15 cellular contexts compared by ENCODE assay signal in genomic region chr14:105908006-105908405, GRCh38.
DNase-seq lines count a peak whose midpoint lies in the region; ATAC-seq, FAIRE-seq and TF ChIP-seq lines count a peak whose summit lies in the region.
"Had no signal": no experiment of that assay in that cellular context is flagged by ENCODE, and none has a peak within 500 bp of the region (broad histone marks: within the 10 kb centered on the region; RNA-seq: fewer than 3 reads in every experiment).

No MANE protein-coding gene starts in this region.

- POLR2A ChIA-PET in activated CD8-positive, alpha-beta T cell treated with anti-CD3 and anti-CD28 coated beads, Interleukin-2, amount 10 ng/mL, durations not matched to agents 7 days and 5 days (lab: Charles Lee) = no interaction called here
- POLR2A ChIA-PET in activated CD8-positive, alpha-beta T cell treated with anti-CD3 and anti-CD28 coated beads for 36 hours (lab: Charles Lee) = no interaction called here

- H3K27me3 Mint-ChIP-seq in activated CD8-positive, alpha-beta T cell treated with anti-CD3 and anti-CD28 coated beads, Interleukin-2, amount 10 ng/mL, durations not matched to agents 7 days and 5 days (ENCODE audit: low read depth) = peaks cover 9% of the 10 kb centered on the region
- no peaks in the 10 kb centered on the region for H3K27me3 Mint-ChIP-seq in activated CD8-positive, alpha-beta T cell treated with anti-CD3 and anti-CD28 coated beads for 36 hours
- no peaks in the 10 kb centered on the region for H3K27me3 Mint-ChIP-seq in stimulated activated memory B cell treated with anti-CD40 and anti-IgM and Interleukin-4, amounts not matched to agents 10 μg/mL and 1 μg/mL and 100 μg/mL, for 72 hours

- H3K27ac Mint-ChIP-seq in activated CD8-positive, alpha-beta T cell treated with anti-CD3 and anti-CD28 coated beads, Interleukin-2, amount 10 ng/mL, durations not matched to agents 7 days and 5 days = peak overlapping the region; percentile 63
- H3K27ac Mint-ChIP-seq in activated CD8-positive, alpha-beta T cell treated with anti-CD3 and anti-CD28 coated beads for 36 hours = no peak overlapping the region
- peak overlapping the region; percentile 81 for H3K27ac Mint-ChIP-seq in stimulated activated memory B cell treated with anti-CD40 and anti-IgM and Interleukin-4, amounts not matched to agents 10 μg/mL and 1 μg/mL and 100 μg/mL, for 72 hours
- H3K27ac Mint-ChIP-seq: GM23338 had no signal

- H3K4me1 Mint-ChIP-seq in activated CD8-positive, alpha-beta T cell treated with anti-CD3 and anti-CD28 coated beads, Interleukin-2, amount 10 ng/mL, durations not matched to agents 7 days and 5 days (ENCODE audit: low read depth) = peaks cover 9% of the 10 kb centered on the region
- H3K4me1 Mint-ChIP-seq in activated CD8-positive, alpha-beta T cell treated with anti-CD3 and anti-CD28 coated beads for 36 hours (ENCODE audit: low read depth) = peaks cover 3% of the 10 kb centered on the region
- peaks cover 8% of the 10 kb centered on the region for H3K4me1 Mint-ChIP-seq in stimulated activated memory B cell treated with anti-CD40 and anti-IgM and Interleukin-4, amounts not matched to agents 10 μg/mL and 1 μg/mL and 100 μg/mL, for 72 hours
- H3K4me1 Mint-ChIP-seq: GM23338 had no signal

- H3K36me3 ChIP-seq in kidney (ENCODE audit: control insufficient read depth in 1 of 2, insufficient read depth in 2 of 2, low read length in 2 of 2) (no peaks in the 10 kb centered on the region), aorta (ENCODE audit: control insufficient read depth in 1 of 2, insufficient read depth in 2 of 2, low read length in 1 of 2) (no peaks in the 10 kb centered on the region)
- H3K36me3 ChIP-seq: BLaER1 treated with 17β-estradiol and CSF1 and Interleukin-3, amounts not matched to agents 10 nM and 100 nM had no signal

- intact Hi-C loops in activated CD8-positive, alpha-beta T cell treated with anti-CD3 and anti-CD28 coated beads for 36 hours (cut with micrococcal nuclease) = no loop called here
- intact Hi-C loops in kidney (cut with DNase I) = no loop called here
- intact Hi-C loops in aorta (cut with DNase I) = no loop called here

- H3K4me1 ChIP-seq in kidney (ENCODE audit: control insufficient read depth in 1 of 2, insufficient read depth in 1 of 2, low read depth in 1 of 2, low read length in 2 of 2) = no peaks in the 10 kb centered on the region
- no peaks in the 10 kb centered on the region for H3K4me1 ChIP-seq in aorta (ENCODE audit: control insufficient read depth in 1 of 2, insufficient read depth in 2 of 2, low read length in 2 of 2)
- H3K4me1 ChIP-seq: BLaER1 treated with 17β-estradiol and CSF1 and Interleukin-3, amounts not matched to agents 10 nM and 100 nM had no signal

- no peak overlapping the region for H3K9ac ChIP-seq in kidney (ENCODE audit: low read length in 2 of 2)
- H3K9ac ChIP-seq: BLaER1 treated with 17β-estradiol and CSF1 and Interleukin-3, amounts not matched to agents 10 nM and 100 nM had no signal

- 65 to 69% methylated on average over 6 of the region's 6 CpGs for WGBS in aorta, 2 donors

- ATAC-seq in activated CD8-positive, alpha-beta T cell treated with anti-CD3 and anti-CD28 coated beads, Interleukin-2, amount 10 ng/mL, durations not matched to agents 7 days and 5 days = no peak
- no peak for ATAC-seq in activated CD8-positive, alpha-beta T cell treated with anti-CD3 and anti-CD28 coated beads for 36 hours
- no peak for ATAC-seq in stimulated activated memory B cell treated with anti-CD40 and anti-IgM and Interleukin-4, amounts not matched to agents 10 μg/mL and 1 μg/mL and 100 μg/mL, for 72 hours
- ATAC-seq in HG03520 (IDR thresholded peaks at IDR 0.05; ENCODE audit: unreplicated experiment) (no peak), aorta (ENCODE audit: low FRiP score) (no peak)
- ATAC-seq: GM23338 had no signal

- no peaks in the 10 kb centered on the region for H3K36me3 Mint-ChIP-seq in activated CD8-positive, alpha-beta T cell treated with anti-CD3 and anti-CD28 coated beads, Interleukin-2, amount 10 ng/mL, durations not matched to agents 7 days and 5 days (ENCODE audit: low read depth)
- H3K36me3 Mint-ChIP-seq in activated CD8-positive, alpha-beta T cell treated with anti-CD3 and anti-CD28 coated beads for 36 hours (ENCODE audit: low read depth) = no peaks in the 10 kb centered on the region
- peaks cover 6% of the 10 kb centered on the region for H3K36me3 Mint-ChIP-seq in stimulated activated memory B cell treated with anti-CD40 and anti-IgM and Interleukin-4, amounts not matched to agents 10 μg/mL and 1 μg/mL and 100 μg/mL, for 72 hours
- H3K36me3 Mint-ChIP-seq: CD4-positive, CD25-positive, alpha-beta regulatory T cell had no signal

- H3K9me3 ChIP-seq in kidney (ENCODE audit: control insufficient read depth in 1 of 2, low read length in 2 of 2) = no peaks in the 10 kb centered on the region
- H3K9me3 ChIP-seq in aorta (ENCODE audit: control insufficient read depth, low read length) = no peaks in the 10 kb centered on the region
- H3K9me3 ChIP-seq: BLaER1 treated with 17β-estradiol and CSF1 and Interleukin-3, amounts not matched to agents 10 nM and 100 nM had no signal

- no peak for FAIRE-seq in kidney (lab: Jason Lieb, UNC)
- FAIRE-seq: GM12892 had no signal

- no peak overlapping the region for H3K27ac ChIP-seq in kidney (ENCODE audit: low read depth in 2 of 2, low read length in 2 of 2)
- no peak overlapping the region for H3K27ac ChIP-seq in aorta (ENCODE audit: low read depth in 1 of 2, low read length in 2 of 2)
- H3K27ac ChIP-seq: BLaER1 treated with 17β-estradiol and CSF1 and Interleukin-3, amounts not matched to agents 10 nM and 100 nM had no signal

- no peaks in the 10 kb centered on the region for H3K27me3 ChIP-seq in aorta (ENCODE audit: control insufficient read depth in 1 of 2, insufficient read depth in 2 of 2, low read length in 1 of 2)
- H3K27me3 ChIP-seq: BLaER1 treated with 17β-estradiol and CSF1 and Interleukin-3, amounts not matched to agents 10 nM and 100 nM had no signal

- H3K9me3 Mint-ChIP-seq in activated CD8-positive, alpha-beta T cell treated with anti-CD3 and anti-CD28 coated beads, Interleukin-2, amount 10 ng/mL, durations not matched to agents 7 days and 5 days (ENCODE audit: insufficient read depth) = no peaks in the 10 kb centered on the region
- no peaks in the 10 kb centered on the region for H3K9me3 Mint-ChIP-seq in activated CD8-positive, alpha-beta T cell treated with anti-CD3 and anti-CD28 coated beads for 36 hours
- H3K9me3 Mint-ChIP-seq in stimulated activated memory B cell treated with anti-CD40 and anti-IgM and Interleukin-4, amounts not matched to agents 10 μg/mL and 1 μg/mL and 100 μg/mL, for 72 hours = no peaks in the 10 kb centered on the region

- no peak for TF ChIP-seq CTCF in activated CD8-positive, alpha-beta T cell treated with anti-CD3 and anti-CD28 coated beads for 36 hours (IDR thresholded peaks at IDR 0.05)
- no peak for TF ChIP-seq CTCF in GM12875 (IDR thresholded peaks at IDR 0.05; ENCODE audit: borderline replicate concordance, insufficient read depth, low read depth, low read length)
- TF ChIP-seq CTCF in kidney (IDR thresholded peaks at IDR 0.05; ENCODE audit: borderline replicate concordance, extremely low read depth, insufficient read depth) = no peak

- CTCF ChIA-PET in activated CD8-positive, alpha-beta T cell treated with anti-CD3 and anti-CD28 coated beads, Interleukin-2, amount 10 ng/mL, durations not matched to agents 7 days and 5 days (lab: Charles Lee) = no interaction called here
- CTCF ChIA-PET in activated CD8-positive, alpha-beta T cell treated with anti-CD3 and anti-CD28 coated beads for 36 hours (lab: Charles Lee) = no interaction called here

- H3K4me3 ChIP-seq in GM12875 (ENCODE audit: low read depth, low read length) (peak overlapping the region; percentile 31), kidney (ENCODE audit: low read length in 2 of 2) (no peak overlapping the region), aorta (ENCODE audit: low read length in 2 of 2) (no peak overlapping the region)
- H3K4me3 ChIP-seq: BLaER1 treated with 17β-estradiol and CSF1 and Interleukin-3, amounts not matched to agents 10 nM and 100 nM; GM23338 had no signal

- H3K4me3 Mint-ChIP-seq in activated CD8-positive, alpha-beta T cell treated with anti-CD3 and anti-CD28 coated beads, Interleukin-2, amount 10 ng/mL, durations not matched to agents 7 days and 5 days = no peak overlapping the region
- H3K4me3 Mint-ChIP-seq in activated CD8-positive, alpha-beta T cell treated with anti-CD3 and anti-CD28 coated beads for 36 hours = no peak overlapping the region
- H3K4me3 Mint-ChIP-seq in stimulated activated memory B cell treated with anti-CD40 and anti-IgM and Interleukin-4, amounts not matched to agents 10 μg/mL and 1 μg/mL and 100 μg/mL, for 72 hours = peak overlapping the region; percentile 75
- H3K4me3 Mint-ChIP-seq: CD4-positive, CD25-positive, alpha-beta regulatory T cell; GM23338 had no signal

- DNase-seq in activated CD8-positive, alpha-beta T cell treated with anti-CD3 and anti-CD28 coated beads, Interleukin-2, amount 10 ng/mL, durations not matched to agents 7 days and 5 days = no peak
- no peak for DNase-seq in activated CD8-positive, alpha-beta T cell treated with anti-CD3 and anti-CD28 coated beads for 36 hours
- DNase-seq in kidney = peak; percentile 35
- no peak for DNase-seq in aorta
- DNase-seq: 8988T; AML-193; CD4-positive, CD25-positive, alpha-beta regulatory T cell; DMS53; H7 had no signal
